35 cellular contexts compared by ENCODE assay signal in genomic region chr6:9554806-9555205, GRCh38.
"Had no signal": no experiment of that assay in that cellular context is flagged by ENCODE, and none has a peak within 500 bp of the region (broad histone marks: within the 10 kb centered on the region; RNA-seq: fewer than 3 reads in every experiment).

No MANE protein-coding gene starts in this region.

- H3K36me3 ChIP-seq: Peyer's patch had no signal

- ATAC-seq: activated CD8-positive, alpha-beta T cell treated with anti-CD3 and anti-CD28 coated beads for 36 hours; activated naive CD4-positive, alpha-beta T cell treated with anti-CD3 and anti-CD28 coated beads, Interleukin-2, amount 50 U/mL, for 72 hours; PC-3; Right ventricle myocardium inferior had no signal

- H3K4me1 ChIP-seq: Peyer's patch had no signal

- H3K36me3 Mint-ChIP-seq: brain, IgD-negative memory B cell had no signal

- H3K27me3 ChIP-seq: Peyer's patch had no signal

- H3K4me3 Mint-ChIP-seq: activated B cell treated with CpG ODN at 0.5 μM for 24 hours; activated CD8-positive, alpha-beta T cell treated with anti-CD3 and anti-CD28 coated beads for 36 hours; activated naive CD4-positive, alpha-beta T cell treated with anti-CD3 and anti-CD28 coated beads for 36 hours; brain; central memory CD8-positive, alpha-beta T cell; IgD-negative memory B cell had no signal

- H3K27me3 Mint-ChIP-seq: activated B cell treated with CpG ODN at 0.5 μM for 24 hours; activated CD8-positive, alpha-beta T cell treated with anti-CD3 and anti-CD28 coated beads for 36 hours; central memory CD8-positive, alpha-beta T cell; IgD-negative memory B cell had no signal

- DNase-seq: activated B cell treated with CpG ODN at 0.5 μM for 24 hours; activated CD4-positive, alpha-beta T cell treated with anti-CD3 and anti-CD28 coated beads for 48 hours; activated CD4-positive, CD25-positive, alpha-beta regulatory T cell treated with anti-CD3 and anti-CD28 coated beads, Interleukin-2, amount 50 U/mL, for 72 hours; activated CD8-positive, alpha-beta T cell treated with anti-CD3 and anti-CD28 coated beads for 36 hours; activated gamma-delta T cell treated with Interleukin-2 at 50 U/mL for 16 hours; activated naive CD4-positive, alpha-beta T cell treated with anti-CD3 and anti-CD28 coated beads for 36 hours; activated T-cell treated with anti-CD3 and anti-CD28 coated beads, Interleukin-2, amount 50 U/mL, for 1 hour; anterior cingulate cortex; Karpas-422; KBM-7; NCI-H1048; NCI-H1105 treated with DMSO at 0.1 percent for 48 hours; NCI-H1436; NCI-H1694; NCI-H1930; NCI-H2081 treated with DMSO at 0.1 percent for 48 hours; NCI-H2171; NCI-H510A; NCI-H526 treated with DMSO at 0.1 percent for 48 hours; NCI-H774; NK-92 treated with Interleukin-12 subunit alpha and Interleukin-12 subunit beta, amount 100 ng/mL, for 24 hours; PC-3; Peyer's patch; SIG-M5; SW 1271; T-helper 1 cell; T-helper 2 cell; T-helper 9 cell had no signal

- H3K27ac ChIP-seq: Peyer's patch, RWPE1, VCaP had no signal

- H3K4me1 Mint-ChIP-seq: activated B cell treated with CpG ODN at 0.5 μM for 24 hours; brain; central memory CD8-positive, alpha-beta T cell; IgD-negative memory B cell had no signal

- H3K4me3 ChIP-seq: Peyer's patch had no signal
